ENCODE assay signal across 8 cellular contexts in the genomic region with DNA sequence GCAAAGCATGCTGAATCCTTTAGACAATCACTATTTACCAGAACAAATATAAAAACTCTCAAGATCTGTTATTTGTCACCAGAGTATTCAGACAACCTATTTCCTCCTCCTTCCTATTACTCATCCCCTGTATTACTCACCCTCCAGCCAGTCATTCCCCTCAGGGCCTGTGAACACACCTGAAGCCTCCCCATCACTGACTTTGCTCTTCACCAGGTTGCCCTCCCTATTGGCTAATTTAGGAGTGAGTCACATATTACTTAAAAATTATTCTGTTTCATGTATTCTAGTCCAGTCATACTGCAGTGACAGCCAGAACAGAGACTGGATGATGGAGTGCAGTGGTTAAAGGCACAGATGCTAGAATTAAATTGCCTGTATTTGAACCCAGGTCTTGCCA. TPM values are rescaled to one million over a fixed set of nuclear protein-coding genes. Genes with fewer than 3 reads are reported as not detected.
A peak's percentile ranks its signal among the peaks of the same experiment; 100 is the strongest.
DNase-seq lines count a peak whose midpoint lies in the region; ATAC-seq and TF ChIP-seq lines count a peak whose summit lies in the region.

No MANE protein-coding gene starts in this region.

- H3K27me3 Mint-ChIP-seq in type B pancreatic cell: peaks cover 11% of the 10 kb centered on the region

- H3K4me1 Mint-ChIP-seq in type B pancreatic cell (ENCODE audit: unreplicated experiment): peaks cover 2% of the 10 kb centered on the region

- TF ChIP-seq CTCF in type B pancreatic cell (conservative IDR thresholded peaks at IDR 0.05): no peak

- H3K4me3 Mint-ChIP-seq in type B pancreatic cell: peak overlapping the region; percentile 65

- peak overlapping the region; percentile 96 for H3K27ac Mint-ChIP-seq in type B pancreatic cell

- no peak for ATAC-seq in HG03045 (IDR thresholded peaks at IDR 0.05; ENCODE audit: unreplicated experiment)

- H3K36me3 Mint-ChIP-seq in type B pancreatic cell: no peaks in the 10 kb centered on the region

- DNase-seq in activated T-cell treated with anti-CD3 and anti-CD28 coated beads for 1 hour (ENCODE audit: low read depth) (peak; percentile 37), activated T-cell treated with anti-CD3 and anti-CD28 coated beads for 48 hours (ENCODE audit: low read depth) (peak; percentile 46), iris pigment epithelial cell (ENCODE audit: low read depth) (peak; percentile 21), type B pancreatic cell (ENCODE audit: extremely low spot score, unreplicated experiment) (no peak), GM19240 (ENCODE audit: insufficient read length, low spot score) (no peak), AG08395 (ENCODE audit: low spot score) (no peak)
- no peak for DNase-seq in activated T-cell treated with anti-CD3 and anti-CD28 coated beads, Interleukin-2, amount 50 U/mL, for 1 hour

- H3K9me3 Mint-ChIP-seq in type B pancreatic cell: no peaks in the 10 kb centered on the region

RNA-seq across cellular contexts. Expression of gene ATG16L1, which starts 3.7 kb away (rescaled TPM):
- total RNA-seq in type B pancreatic cell (ENCODE audit: low replicate concordance): 50.3 and 123 TPM in 2 replicates

RNA-seq across cellular contexts. Expression of gene SAG, which starts 59.9 kb away (rescaled TPM):
- total RNA-seq in type B pancreatic cell (ENCODE audit: low replicate concordance): 0.43 TPM in 1 of 2 replicates, not detected in the other

Comparison
In these comparisons a context has a peak if more than half of its experiments do, and no peak if none do; other contexts are left out.
1. DNase-seq: peak in activated T-cell treated with anti-CD3 and anti-CD28 coated beads for 1 hour (single experiment), activated T-cell treated with anti-CD3 and anti-CD28 coated beads for 48 hours (single experiment) and iris pigment epithelial cell (single experiment); none in activated T-cell treated with anti-CD3 and anti-CD28 coated beads, Interleukin-2, amount 50 U/mL, for 1 hour (single experiment), type B pancreatic cell (single experiment), GM19240 (single experiment) and AG08395 (single experiment).